In genomic region chr9:12876872-12877271, GRCh38 we compare ENCODE assay signal across 25 cellular contexts.
"Had no signal": no experiment of that assay in that cellular context is flagged by ENCODE, and none has a peak within 500 bp of the region (broad histone marks: within the 10 kb centered on the region; RNA-seq: fewer than 3 reads in every experiment).

No MANE protein-coding gene starts in this region.

- H3K4me1 Mint-ChIP-seq: activated T-helper 17 cell treated with anti-CD3 and anti-CD28 coated beads, Interleukin-2, amount 50 U/mL, for 72 hours; immature natural killer cell; natural killer cell had no signal

- H3K4me3 Mint-ChIP-seq: activated naive CD8-positive, alpha-beta T cell; activated T-cell treated with anti-CD3 and anti-CD28 coated beads, Interleukin-2, amount 50 U/mL, for 24 hours; activated T-helper 17 cell treated with anti-CD3 and anti-CD28 coated beads, Interleukin-2, amount 50 U/mL, for 72 hours; endodermal cell; immature natural killer cell; natural killer cell had no signal

- H3K27me3 Mint-ChIP-seq: activated naive CD8-positive, alpha-beta T cell; activated T-cell treated with anti-CD3 and anti-CD28 coated beads, Interleukin-2, amount 50 U/mL, for 24 hours; activated T-helper 17 cell treated with anti-CD3 and anti-CD28 coated beads, Interleukin-2, amount 50 U/mL, for 72 hours had no signal

- ATAC-seq: activated T-helper 17 cell treated with anti-CD3 and anti-CD28 coated beads, Interleukin-2, amount 50 U/mL, for 72 hours; left ventricle myocardium superior; natural killer cell; pancreas; psoas muscle; stimulated activated naive CD8-positive, alpha-beta T cell treated with anti-CD3 and anti-CD28 coated beads, Interleukin-15, Interleukin-2, amounts not matched to agents 100 U/mL and 50 U/mL, for 24 hours had no signal

- DNase-seq: activated CD4-positive, alpha-beta T cell treated with anti-CD3 and anti-CD28 coated beads for 1 hour; activated CD4-positive, alpha-beta T cell treated with anti-CD3 and anti-CD28 coated beads, Interleukin-2, amount 50 U/mL, for 1 hour; activated naive CD4-positive, alpha-beta T cell; activated T-cell treated with anti-CD3 and anti-CD28 coated beads, Interleukin-2, amount 50 U/mL, for 24 hours; adrenal gland; colonic mucosa; endodermal cell; foreskin melanocyte; glutamatergic neuron; immature natural killer cell; kidney glomerular epithelial cell; left ventricle myocardium superior; mammary epithelial cell; midbrain; natural killer cell; pancreas; psoas muscle; right cardiac atrium; stimulated activated CD4-positive, alpha-beta T cell treated with anti-CD3 and anti-CD28 coated beads, Interleukin-4, amount 100 ng/mL, for 4 hours; stimulated activated naive CD8-positive, alpha-beta T cell treated with anti-CD3 and anti-CD28 coated beads, Interleukin-15, Interleukin-2, amounts not matched to agents 100 U/mL and 50 U/mL, for 24 hours; substantia nigra; T-helper 1 cell; thyroid gland had no signal

- H3K27ac Mint-ChIP-seq: activated naive CD8-positive, alpha-beta T cell; activated T-cell treated with anti-CD3 and anti-CD28 coated beads, Interleukin-2, amount 50 U/mL, for 24 hours; activated T-helper 17 cell treated with anti-CD3 and anti-CD28 coated beads, Interleukin-2, amount 50 U/mL, for 72 hours; endodermal cell; immature natural killer cell; natural killer cell had no signal

- H3K9me3 Mint-ChIP-seq: endodermal cell had no signal

- H3K36me3 Mint-ChIP-seq: activated naive CD8-positive, alpha-beta T cell; immature natural killer cell had no signal
